15 cellular contexts compared by ENCODE assay signal in the genomic region with DNA sequence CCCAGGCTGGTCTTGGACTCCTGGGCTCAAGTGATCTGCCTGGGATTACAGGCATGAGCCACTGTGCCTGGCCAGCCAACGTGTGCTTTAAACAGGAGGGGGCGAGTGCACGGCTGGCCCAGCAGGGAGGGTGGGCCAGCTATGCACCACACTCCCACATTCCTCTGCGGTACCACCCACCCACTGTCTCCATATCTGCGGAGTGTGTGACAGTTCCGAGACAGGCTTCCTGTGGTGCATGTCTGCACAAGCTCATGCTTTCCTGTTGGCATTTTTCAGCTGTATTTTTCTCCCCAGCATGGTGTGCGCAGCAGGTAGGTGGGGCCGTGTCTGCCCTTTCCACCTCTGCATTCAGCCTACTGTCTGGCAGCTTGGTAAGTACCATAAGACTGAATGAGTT.
"Had no signal": no experiment of that assay in that cellular context is flagged by ENCODE, and none has a peak within 500 bp of the region (broad histone marks: within the 10 kb centered on the region; RNA-seq: fewer than 3 reads in every experiment).

No MANE protein-coding gene starts in this region.

- H3K4me3 ChIP-seq: body of pancreas, dorsolateral prefrontal cortex, gastroesophageal sphincter, heart right ventricle, uterus had no signal

- H3K4me1 ChIP-seq: body of pancreas, gastroesophageal sphincter, heart right ventricle, uterus had no signal

- H3K27me3 ChIP-seq: body of pancreas, uterus had no signal

- H3K9me3 ChIP-seq: body of pancreas, uterus had no signal

- ATAC-seq: body of pancreas, gastroesophageal sphincter, heart right ventricle, natural killer cell had no signal

- DNase-seq: activated CD4-positive, alpha-beta T cell treated with anti-CD3 and anti-CD28 coated beads, Interleukin-2, amount 50 U/mL, for 4 hours; activated naive CD4-positive, alpha-beta T cell treated with anti-CD3 and anti-CD28 coated beads for 36 hours; activated T-cell treated with anti-CD3 and anti-CD28 coated beads for 4 hours; body of pancreas; central memory CD4-positive, alpha-beta T cell; dorsolateral prefrontal cortex; heart right ventricle; natural killer cell; retina; stimulated activated naive CD4-positive, alpha-beta T cell; SW 1271; T-helper 2 cell; uterus; WERI-Rb-1 had no signal

- H3K27ac ChIP-seq: body of pancreas, dorsolateral prefrontal cortex, gastroesophageal sphincter, heart right ventricle, uterus, WERI-Rb-1 had no signal

- H3K36me3 ChIP-seq: gastroesophageal sphincter, heart right ventricle, uterus, WERI-Rb-1 had no signal
